Comparison of ENCODE assay signal across 8 cellular contexts in genomic region chr6:137873273-137873762, GRCh38. TPM values are rescaled to one million over a fixed set of nuclear protein-coding genes. Genes with fewer than 3 reads are reported as not detected.
DNase-seq lines count a peak whose midpoint lies in the region; ATAC-seq and TF ChIP-seq lines count a peak whose summit lies in the region.

No MANE protein-coding gene starts in this region.

- intact Hi-C loops in CD4-positive, alpha-beta T cell (cut with DNase I, micrococcal nuclease), result no loop called here

- no peaks in the 10 kb centered on the region for H3K27me3 ChIP-seq in CD4-positive, alpha-beta T cell (ENCODE audit: control insufficient read depth, insufficient read depth, low read length)
- H3K27me3 ChIP-seq in neural progenitor cell, result no peaks in the 10 kb centered on the region

- ATAC-seq in CD4-positive, alpha-beta T cell (ENCODE audit: poor library complexity), result peak; percentile 3
- ATAC-seq in GM21723 (IDR thresholded peaks at IDR 0.05; ENCODE audit: unreplicated experiment), result peak; percentile 41

- H3K9me3 Mint-ChIP-seq in CD4-positive, alpha-beta T cell, result no peaks in the 10 kb centered on the region
- H3K9me3 Mint-ChIP-seq in activated naive CD8-positive, alpha-beta T cell (ENCODE audit: low read depth), result no peaks in the 10 kb centered on the region
- no peaks in the 10 kb centered on the region for H3K9me3 Mint-ChIP-seq in neural progenitor cell

- peaks cover 26% of the 10 kb centered on the region for H3F3A ChIP-seq in neural progenitor cell (ENCODE audit: low read depth)

- H3K4me3 ChIP-seq in neural progenitor cell, result no peak overlapping the region

- no peak overlapping the region for H3K9ac ChIP-seq in neural progenitor cell

- peak in 1 of 10 experiments; percentile 32 for DNase-seq in CD4-positive, alpha-beta T cell
- DNase-seq in NOMO-1 (lab: John Stamatoyannopoulos, UW; ENCODE audit: unreplicated experiment in 2 of 2) (peak; percentile 54 to 75), kidney tubule cell (ENCODE audit: low spot score) (peak; percentile 95), neural progenitor cell (ENCODE audit: low spot score) (no peak), NCI-H1048 (lab: John Stamatoyannopoulos, UW) (no peak)
- DNase-seq in stimulated activated CD8-positive, alpha-beta memory T cell treated with anti-CD3 and anti-CD28 coated beads, Interleukin-2, amount 100 ng/mL, for 48 hours (ENCODE audit: low read depth in 2 of 2), result peak; percentile 61 to 73

- no peaks in the 10 kb centered on the region for H3K27me3 Mint-ChIP-seq in CD4-positive, alpha-beta T cell
- no peaks in the 10 kb centered on the region for H3K27me3 Mint-ChIP-seq in activated naive CD8-positive, alpha-beta T cell
- H3K27me3 Mint-ChIP-seq in neural progenitor cell (ENCODE audit: insufficient read depth, low read depth), result no peaks in the 10 kb centered on the region

- CTCF ChIA-PET in CD4-positive, alpha-beta T cell (lab: Charles Lee), result interaction anchor here (1.4 to 3.8 kb wide), 2 partner anchors 8 to 12 kb away, joined by 3 to 11 read pairs; no protein-coding TSS in a partner anchor

- peaks cover 100% of the 10 kb centered on the region for H3K36me3 Mint-ChIP-seq in CD4-positive, alpha-beta T cell (ENCODE audit: low read depth)
- H3K36me3 Mint-ChIP-seq in activated naive CD8-positive, alpha-beta T cell, result peaks cover 60% of the 10 kb centered on the region
- peaks cover 10% of the 10 kb centered on the region for H3K36me3 Mint-ChIP-seq in neural progenitor cell

- H3K79me2 ChIP-seq in neural progenitor cell (ENCODE audit: low read depth), result peaks cover 11% of the 10 kb centered on the region

- POLR2A ChIA-PET in CD4-positive, alpha-beta T cell (lab: Charles Lee), result interaction anchor here (0.8 to 8.4 kb wide), 6 partner anchors 10 to 165 kb away, joined by 3 to 141 read pairs (median 4); no protein-coding TSS in a partner anchor

- peak overlapping the region; percentile 96 for H3K4me3 Mint-ChIP-seq in CD4-positive, alpha-beta T cell
- H3K4me3 Mint-ChIP-seq in activated naive CD8-positive, alpha-beta T cell, result peak overlapping the region; percentile 96
- no peak overlapping the region for H3K4me3 Mint-ChIP-seq in neural progenitor cell

- H2AFZ ChIP-seq in neural progenitor cell (replicated peaks), result no peak overlapping the region

- H3K4me1 Mint-ChIP-seq in CD4-positive, alpha-beta T cell (ENCODE audit: low read depth), result peaks cover 87% of the 10 kb centered on the region
- peaks cover 51% of the 10 kb centered on the region for H3K4me1 Mint-ChIP-seq in activated naive CD8-positive, alpha-beta T cell (ENCODE audit: low read depth)
- H3K4me1 Mint-ChIP-seq in neural progenitor cell, result peaks cover 24% of the 10 kb centered on the region

- H4K20me1 ChIP-seq in neural progenitor cell (ENCODE audit: low read depth), result peaks cover 7% of the 10 kb centered on the region

- H3K9me3 ChIP-seq in CD4-positive, alpha-beta T cell (ENCODE audit: control insufficient read depth, low read length), result no peaks in the 10 kb centered on the region
- no peaks in the 10 kb centered on the region for H3K9me3 ChIP-seq in neural progenitor cell (ENCODE audit: low read depth)

- peak overlapping the region; percentile 95 for H3K27ac Mint-ChIP-seq in CD4-positive, alpha-beta T cell
- H3K27ac Mint-ChIP-seq in activated naive CD8-positive, alpha-beta T cell, result peak overlapping the region; percentile 97
- no peak overlapping the region for H3K27ac Mint-ChIP-seq in neural progenitor cell

- no peak overlapping the region for H3K4me2 ChIP-seq in neural progenitor cell

- peaks cover 52% of the 10 kb centered on the region for H3K4me1 ChIP-seq in neural progenitor cell

- H3K36me3 ChIP-seq in neural progenitor cell, result peaks cover 5% of the 10 kb centered on the region

- no peak for TF ChIP-seq CTCF in CD4-positive, alpha-beta T cell (IDR thresholded peaks at IDR 0.05)
- no peak for TF ChIP-seq CTCF in neural progenitor cell (IDR thresholded peaks at IDR 0.05)

- no peak overlapping the region for H3K27ac ChIP-seq in CD4-positive, alpha-beta T cell (ENCODE audit: low read depth, low read length)
- H3K27ac ChIP-seq in neural progenitor cell, result no peak overlapping the region

RNA-seq across cellular contexts. Expression of gene TNFAIP3, which starts 6.3 kb away (rescaled TPM):
- 1,000 to 10,000 TPM; 3,816 to 3,885 TPM for total RNA-seq in CD4-positive, alpha-beta T cell
- 1.8 and 5.3 TPM in 2 replicates for total RNA-seq in neural progenitor cell (ENCODE audit: low replicate concordance)

Comparison
In these comparisons a context has a peak if more than half of its experiments do, and no peak if none do; other contexts are left out.
1. DNase-seq: peak in NOMO-1 (2 of 2), kidney tubule cell (single experiment) and stimulated activated CD8-positive, alpha-beta memory T cell treated with anti-CD3 and anti-CD28 coated beads, Interleukin-2, amount 100 ng/mL, for 48 hours (2 of 2); none in neural progenitor cell (single experiment) and NCI-H1048 (single experiment).
2. RNA of gene TNFAIP3, which starts 6.3 kb away (total RNA-seq): 3,816 to 3,885 TPM in CD4-positive, alpha-beta T cell; 1.8 to 5.3 TPM in neural progenitor cell; every median in the first group is over 100 times any median in the second.